ENCODE assay signal across 21 cellular contexts in the genomic region with DNA sequence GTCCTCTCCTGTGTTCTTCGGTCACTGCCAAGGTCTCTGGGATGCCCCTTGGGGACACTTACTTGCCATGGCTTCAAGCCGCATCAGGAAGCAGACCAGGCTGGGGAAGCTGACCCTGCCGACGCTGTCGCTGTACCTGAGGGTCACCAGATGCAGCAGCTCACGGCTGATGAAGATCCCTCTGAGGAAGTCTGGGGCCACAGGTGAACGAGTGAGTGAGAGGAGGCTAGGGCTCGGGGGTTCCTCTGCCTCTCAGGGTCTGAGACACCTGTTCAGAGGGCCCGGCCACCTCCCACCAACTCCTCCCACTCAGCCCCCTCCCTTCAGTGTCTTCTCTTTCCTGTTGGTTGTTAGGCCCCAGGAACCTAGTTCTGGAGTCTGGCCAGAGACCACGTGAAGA.
"Had no signal": no experiment of that assay in that cellular context is flagged by ENCODE, and none has a peak within 500 bp of the region (broad histone marks: within the 10 kb centered on the region; RNA-seq: fewer than 3 reads in every experiment).

No MANE protein-coding gene starts in this region.

- DNase-seq: colonic mucosa; effector CD8-positive, alpha-beta T cell; foreskin keratinocyte; heart left ventricle; left cardiac atrium; left lung; mesenchymal stem cell; midbrain; naive thymus-derived CD4-positive, alpha-beta T cell; stimulated activated CD4-positive, alpha-beta T cell treated with anti-CD3 and anti-CD28 coated beads, Interleukin-4, amount 100 ng/mL, for 4 hours; stimulated activated naive CD8-positive, alpha-beta T cell treated with anti-CD3 and anti-CD28 coated beads, Interleukin-15, Interleukin-2, amounts not matched to agents 100 U/mL and 50 U/mL, for 24 hours; substantia nigra; testis had no signal

- H3K9me3 ChIP-seq: colonic mucosa, esophagus muscularis mucosa, gastroesophageal sphincter, heart left ventricle, left lung, neutrophil, pancreas, testis, tibial artery had no signal

- H3K27ac ChIP-seq: colonic mucosa, esophagus muscularis mucosa, foreskin keratinocyte, gastroesophageal sphincter, heart left ventricle, hepatocyte, left lung, neutrophil, pancreas, testis, tibial artery had no signal

- H3K4me1 ChIP-seq: colonic mucosa, esophagus muscularis mucosa, foreskin keratinocyte, gastroesophageal sphincter, heart left ventricle, left lung, pancreas, testis, tibial artery had no signal

- H3K36me3 ChIP-seq: colonic mucosa, esophagus muscularis mucosa, gastroesophageal sphincter, heart left ventricle, left lung, neutrophil, pancreas, tibial artery had no signal

- ATAC-seq: foreskin keratinocyte; gastroesophageal sphincter; heart left ventricle; left cardiac atrium; left lung; naive thymus-derived CD4-positive, alpha-beta T cell; pancreas; sciatic nerve; stimulated activated memory B cell treated with anti-CD40 and anti-IgM and Interleukin-4, amounts not matched to agents 10 μg/mL and 1 μg/mL and 100 μg/mL, for 72 hours; stimulated activated naive CD8-positive, alpha-beta T cell treated with anti-CD3 and anti-CD28 coated beads, Interleukin-15, Interleukin-2, amounts not matched to agents 100 U/mL and 50 U/mL, for 24 hours had no signal

- H3K4me3 ChIP-seq: colonic mucosa, esophagus muscularis mucosa, gastroesophageal sphincter, heart left ventricle, hepatocyte, left lung, pancreas, testis, tibial artery had no signal

- H3K27me3 ChIP-seq: colonic mucosa, hepatocyte, pancreas, testis had no signal
